Comparison of ENCODE assay signal across 1 cellular context in the genomic region with DNA sequence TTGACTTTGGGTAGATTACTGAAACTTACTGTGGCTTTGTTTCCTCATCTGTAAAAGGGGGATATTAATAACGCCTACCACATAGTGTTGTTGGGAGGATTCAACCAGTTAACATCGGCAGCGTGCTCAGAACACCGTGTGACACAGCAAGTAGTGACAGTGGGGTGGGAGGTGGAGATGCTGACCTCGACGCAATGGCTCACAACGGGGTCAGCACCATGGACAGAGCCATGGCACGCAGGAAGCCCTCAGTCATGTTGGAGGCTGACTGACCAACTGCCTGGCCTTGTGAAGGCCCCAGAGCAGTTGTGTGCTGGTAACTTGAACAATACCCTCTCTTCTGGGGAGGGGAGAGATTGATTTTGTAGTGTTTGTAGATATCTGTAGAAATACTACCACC.
TF ChIP-seq lines count a peak whose summit lies in the region.

No MANE protein-coding gene starts in this region.

TF ChIP-seq in HepG2, 621 proteins besides CTCF, POLR2A, EP300 and RAD21 (continued from another document and continues in another):
- TF ChIP-seq, protein P1, sequence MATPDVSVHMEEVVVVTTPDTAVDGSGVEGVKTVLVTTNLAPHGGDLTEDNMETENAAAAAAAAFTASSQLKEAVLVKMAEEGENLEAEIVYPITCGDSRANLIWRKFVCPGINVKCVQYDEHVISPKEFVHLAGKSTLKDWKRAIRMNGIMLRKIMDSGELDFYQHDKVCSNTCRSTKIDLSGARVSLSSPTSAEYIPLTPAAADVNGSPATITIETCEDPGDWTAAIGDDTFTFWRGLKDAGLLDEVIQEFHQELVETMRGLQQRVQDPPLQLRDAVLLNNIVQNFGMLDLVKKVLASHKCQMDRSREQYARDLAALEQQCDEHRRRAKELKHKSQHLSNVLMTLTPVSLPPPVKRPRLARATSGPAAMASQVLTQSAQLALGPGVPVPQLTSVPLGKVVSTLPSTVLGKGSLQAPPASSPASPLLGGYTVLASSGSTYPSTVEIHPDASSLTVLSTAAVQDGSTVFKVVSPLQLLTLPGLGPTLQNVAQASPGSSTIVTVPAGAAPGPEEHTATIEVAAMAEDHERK (CRISPR knock-in tag; IDR thresholded peaks at IDR 0.05; ENCODE audit: low read depth) = no peak
- no peak for TF ChIP-seq PHF5A (CRISPR knock-in tag; IDR thresholded peaks at IDR 0.05; ENCODE audit: low read depth, unreplicated experiment)
- no peak for TF ChIP-seq SNAPC2 (CRISPR knock-in tag; IDR thresholded peaks at IDR 0.05)
- TF ChIP-seq MTA1 (CRISPR knock-in tag; IDR thresholded peaks at IDR 0.05; ENCODE audit: borderline replicate concordance) = no peak
- no peak for TF ChIP-seq ZNF563 (CRISPR knock-in tag; IDR thresholded peaks at IDR 0.05)
- TF ChIP-seq ZBTB42 (CRISPR knock-in tag; IDR thresholded peaks at IDR 0.05) = no peak
- TF ChIP-seq, protein P2, sequence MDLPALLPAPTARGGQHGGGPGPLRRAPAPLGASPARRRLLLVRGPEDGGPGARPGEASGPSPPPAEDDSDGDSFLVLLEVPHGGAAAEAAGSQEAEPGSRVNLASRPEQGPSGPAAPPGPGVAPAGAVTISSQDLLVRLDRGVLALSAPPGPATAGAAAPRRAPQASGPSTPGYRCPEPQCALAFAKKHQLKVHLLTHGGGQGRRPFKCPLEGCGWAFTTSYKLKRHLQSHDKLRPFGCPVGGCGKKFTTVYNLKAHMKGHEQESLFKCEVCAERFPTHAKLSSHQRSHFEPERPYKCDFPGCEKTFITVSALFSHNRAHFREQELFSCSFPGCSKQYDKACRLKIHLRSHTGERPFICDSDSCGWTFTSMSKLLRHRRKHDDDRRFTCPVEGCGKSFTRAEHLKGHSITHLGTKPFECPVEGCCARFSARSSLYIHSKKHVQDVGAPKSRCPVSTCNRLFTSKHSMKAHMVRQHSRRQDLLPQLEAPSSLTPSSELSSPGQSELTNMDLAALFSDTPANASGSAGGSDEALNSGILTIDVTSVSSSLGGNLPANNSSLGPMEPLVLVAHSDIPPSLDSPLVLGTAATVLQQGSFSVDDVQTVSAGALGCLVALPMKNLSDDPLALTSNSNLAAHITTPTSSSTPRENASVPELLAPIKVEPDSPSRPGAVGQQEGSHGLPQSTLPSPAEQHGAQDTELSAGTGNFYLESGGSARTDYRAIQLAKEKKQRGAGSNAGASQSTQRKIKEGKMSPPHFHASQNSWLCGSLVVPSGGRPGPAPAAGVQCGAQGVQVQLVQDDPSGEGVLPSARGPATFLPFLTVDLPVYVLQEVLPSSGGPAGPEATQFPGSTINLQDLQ (CRISPR knock-in tag; IDR thresholded peaks at IDR 0.05) = no peak
- TF ChIP-seq, protein P3, sequence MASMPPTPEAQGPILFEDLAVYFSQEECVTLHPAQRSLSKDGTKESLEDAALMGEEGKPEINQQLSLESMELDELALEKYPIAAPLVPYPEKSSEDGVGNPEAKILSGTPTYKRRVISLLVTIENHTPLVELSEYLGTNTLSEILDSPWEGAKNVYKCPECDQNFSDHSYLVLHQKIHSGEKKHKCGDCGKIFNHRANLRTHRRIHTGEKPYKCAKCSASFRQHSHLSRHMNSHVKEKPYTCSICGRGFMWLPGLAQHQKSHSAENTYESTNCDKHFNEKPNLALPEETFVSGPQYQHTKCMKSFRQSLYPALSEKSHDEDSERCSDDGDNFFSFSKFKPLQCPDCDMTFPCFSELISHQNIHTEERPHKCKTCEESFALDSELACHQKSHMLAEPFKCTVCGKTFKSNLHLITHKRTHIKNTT (CRISPR knock-in tag; IDR thresholded peaks at IDR 0.05) = no peak
- TF ChIP-seq, protein P4, sequence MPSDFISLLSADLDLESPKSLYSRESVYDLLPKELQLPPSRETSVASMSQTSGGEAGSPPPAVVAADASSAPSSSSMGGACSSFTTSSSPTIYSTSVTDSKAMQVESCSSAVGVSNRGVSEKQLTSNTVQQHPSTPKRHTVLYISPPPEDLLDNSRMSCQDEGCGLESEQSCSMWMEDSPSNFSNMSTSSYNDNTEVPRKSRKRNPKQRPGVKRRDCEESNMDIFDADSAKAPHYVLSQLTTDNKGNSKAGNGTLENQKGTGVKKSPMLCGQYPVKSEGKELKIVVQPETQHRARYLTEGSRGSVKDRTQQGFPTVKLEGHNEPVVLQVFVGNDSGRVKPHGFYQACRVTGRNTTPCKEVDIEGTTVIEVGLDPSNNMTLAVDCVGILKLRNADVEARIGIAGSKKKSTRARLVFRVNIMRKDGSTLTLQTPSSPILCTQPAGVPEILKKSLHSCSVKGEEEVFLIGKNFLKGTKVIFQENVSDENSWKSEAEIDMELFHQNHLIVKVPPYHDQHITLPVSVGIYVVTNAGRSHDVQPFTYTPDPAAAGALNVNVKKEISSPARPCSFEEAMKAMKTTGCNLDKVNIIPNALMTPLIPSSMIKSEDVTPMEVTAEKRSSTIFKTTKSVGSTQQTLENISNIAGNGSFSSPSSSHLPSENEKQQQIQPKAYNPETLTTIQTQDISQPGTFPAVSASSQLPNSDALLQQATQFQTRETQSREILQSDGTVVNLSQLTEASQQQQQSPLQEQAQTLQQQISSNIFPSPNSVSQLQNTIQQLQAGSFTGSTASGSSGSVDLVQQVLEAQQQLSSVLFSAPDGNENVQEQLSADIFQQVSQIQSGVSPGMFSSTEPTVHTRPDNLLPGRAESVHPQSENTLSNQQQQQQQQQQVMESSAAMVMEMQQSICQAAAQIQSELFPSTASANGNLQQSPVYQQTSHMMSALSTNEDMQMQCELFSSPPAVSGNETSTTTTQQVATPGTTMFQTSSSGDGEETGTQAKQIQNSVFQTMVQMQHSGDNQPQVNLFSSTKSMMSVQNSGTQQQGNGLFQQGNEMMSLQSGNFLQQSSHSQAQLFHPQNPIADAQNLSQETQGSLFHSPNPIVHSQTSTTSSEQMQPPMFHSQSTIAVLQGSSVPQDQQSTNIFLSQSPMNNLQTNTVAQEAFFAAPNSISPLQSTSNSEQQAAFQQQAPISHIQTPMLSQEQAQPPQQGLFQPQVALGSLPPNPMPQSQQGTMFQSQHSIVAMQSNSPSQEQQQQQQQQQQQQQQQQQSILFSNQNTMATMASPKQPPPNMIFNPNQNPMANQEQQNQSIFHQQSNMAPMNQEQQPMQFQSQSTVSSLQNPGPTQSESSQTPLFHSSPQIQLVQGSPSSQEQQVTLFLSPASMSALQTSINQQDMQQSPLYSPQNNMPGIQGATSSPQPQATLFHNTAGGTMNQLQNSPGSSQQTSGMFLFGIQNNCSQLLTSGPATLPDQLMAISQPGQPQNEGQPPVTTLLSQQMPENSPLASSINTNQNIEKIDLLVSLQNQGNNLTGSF (CRISPR knock-in tag; IDR thresholded peaks at IDR 0.05) = 0 out of 2 replicates have a peak, but pooled peaks have one; percentile 50
- TF ChIP-seq ZNF329 (CRISPR knock-in tag; IDR thresholded peaks at IDR 0.05; ENCODE audit: low read depth) = no peak
- no peak for TF ChIP-seq ZNF629 (CRISPR knock-in tag; conservative IDR thresholded peaks at IDR 0.05)
- no peak for TF ChIP-seq ZNF773 (CRISPR knock-in tag; IDR thresholded peaks at IDR 0.05; ENCODE audit: borderline replicate concordance)
- no peak for TF ChIP-seq TBX2 (CRISPR knock-in tag; IDR thresholded peaks at IDR 0.05; ENCODE audit: borderline replicate concordance)
- no peak for TF ChIP-seq DNMT1 (CRISPR knock-in tag; IDR thresholded peaks at IDR 0.05)
- no peak for TF ChIP-seq ZNF761 (CRISPR knock-in tag; conservative IDR thresholded peaks at IDR 0.05)
- no peak for TF ChIP-seq ZNF251 (CRISPR knock-in tag; IDR thresholded peaks at IDR 0.05)
- no peak for TF ChIP-seq IKZF1 (IDR thresholded peaks at IDR 0.05)
- no peak for TF ChIP-seq HNRNPLL (IDR thresholded peaks at IDR 0.05; ENCODE audit: low read depth, low read length, poor library complexity, severe bottlenecking)
- no peak; the same call in 1 of the 2 replicates for TF ChIP-seq HCFC1 (IDR thresholded peaks at IDR 0.05; ENCODE audit: low read depth, low read length)
- TF ChIP-seq NCOA2 (CRISPR knock-in tag; IDR thresholded peaks at IDR 0.05) = peak; percentile 34; the same call in 1 of the 2 replicates
- TF ChIP-seq, protein P5, sequence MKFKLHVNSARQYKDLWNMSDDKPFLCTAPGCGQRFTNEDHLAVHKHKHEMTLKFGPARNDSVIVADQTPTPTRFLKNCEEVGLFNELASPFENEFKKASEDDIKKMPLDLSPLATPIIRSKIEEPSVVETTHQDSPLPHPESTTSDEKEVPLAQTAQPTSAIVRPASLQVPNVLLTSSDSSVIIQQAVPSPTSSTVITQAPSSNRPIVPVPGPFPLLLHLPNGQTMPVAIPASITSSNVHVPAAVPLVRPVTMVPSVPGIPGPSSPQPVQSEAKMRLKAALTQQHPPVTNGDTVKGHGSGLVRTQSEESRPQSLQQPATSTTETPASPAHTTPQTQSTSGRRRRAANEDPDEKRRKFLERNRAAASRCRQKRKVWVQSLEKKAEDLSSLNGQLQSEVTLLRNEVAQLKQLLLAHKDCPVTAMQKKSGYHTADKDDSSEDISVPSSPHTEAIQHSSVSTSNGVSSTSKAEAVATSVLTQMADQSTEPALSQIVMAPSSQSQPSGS (CRISPR knock-in tag; IDR thresholded peaks at IDR 0.05) = no peak
- TF ChIP-seq, protein P6, sequence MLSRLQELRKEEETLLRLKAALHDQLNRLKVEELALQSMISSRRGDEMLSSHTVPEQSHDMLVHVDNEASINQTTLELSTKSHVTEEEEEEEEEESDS (CRISPR knock-in tag; IDR thresholded peaks at IDR 0.05; ENCODE audit: borderline replicate concordance) = no peak
- TF ChIP-seq FOXA1 (IDR thresholded peaks at IDR 0.05) = no peak
- peak; percentile 20; the same call in 1 of the 2 replicates for TF ChIP-seq FOXA1 (CRISPR knock-in tag; IDR thresholded peaks at IDR 0.05)
- no peak for TF ChIP-seq ZFAT (CRISPR knock-in tag; conservative IDR thresholded peaks at IDR 0.05)
- no peak for TF ChIP-seq AKAP8 (CRISPR knock-in tag; IDR thresholded peaks at IDR 0.05)
- TF ChIP-seq SMAD9 (CRISPR knock-in tag; IDR thresholded peaks at IDR 0.05) = no peak
- TF ChIP-seq ZNF703 (CRISPR knock-in tag; IDR thresholded peaks at IDR 0.05; ENCODE audit: borderline replicate concordance) = no peak
- TF ChIP-seq REXO4 (CRISPR knock-in tag; IDR thresholded peaks at IDR 0.05; ENCODE audit: borderline replicate concordance) = no peak
- no peak for TF ChIP-seq SIN3B (IDR thresholded peaks at IDR 0.05; ENCODE audit: low read length)
- TF ChIP-seq ZNF660 (CRISPR knock-in tag; IDR thresholded peaks at IDR 0.05; ENCODE audit: borderline replicate concordance, low read depth) = no peak
- TF ChIP-seq REPIN1 (CRISPR knock-in tag; IDR thresholded peaks at IDR 0.05; ENCODE audit: borderline replicate concordance, low read depth) = no peak
- TF ChIP-seq, protein P7, sequence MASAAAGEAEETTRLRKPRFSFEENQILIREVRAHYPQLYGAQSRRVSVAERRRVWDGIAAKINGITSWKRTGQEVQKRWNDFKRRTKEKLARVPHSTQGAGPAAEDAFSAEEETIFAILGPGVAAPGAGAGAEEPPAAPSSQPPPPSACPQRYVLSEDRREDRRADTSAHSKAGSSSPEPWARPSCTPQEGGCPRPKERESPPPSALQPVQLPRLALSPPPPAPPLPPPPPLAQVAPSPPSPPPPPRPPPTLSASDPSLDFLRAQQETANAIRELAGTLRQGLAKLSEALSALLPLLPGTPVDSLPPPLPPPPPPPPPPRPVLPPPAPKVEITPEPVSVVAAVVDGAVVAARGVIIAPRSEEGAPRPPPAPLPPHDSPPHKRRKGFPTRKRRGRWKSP (CRISPR knock-in tag; IDR thresholded peaks at IDR 0.05) = no peak
- TF ChIP-seq ZBTB7B (CRISPR knock-in tag; IDR thresholded peaks at IDR 0.05) = no peak
- TF ChIP-seq HOXD1 (CRISPR knock-in tag; IDR thresholded peaks at IDR 0.05) = no peak
- TF ChIP-seq, protein P8, sequence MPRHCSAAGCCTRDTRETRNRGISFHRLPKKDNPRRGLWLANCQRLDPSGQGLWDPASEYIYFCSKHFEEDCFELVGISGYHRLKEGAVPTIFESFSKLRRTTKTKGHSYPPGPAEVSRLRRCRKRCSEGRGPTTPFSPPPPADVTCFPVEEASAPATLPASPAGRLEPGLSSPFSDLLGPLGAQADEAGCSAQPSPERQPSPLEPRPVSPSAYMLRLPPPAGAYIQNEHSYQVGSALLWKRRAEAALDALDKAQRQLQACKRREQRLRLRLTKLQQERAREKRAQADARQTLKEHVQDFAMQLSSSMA (CRISPR knock-in tag; IDR thresholded peaks at IDR 0.05) = no peak
- TF ChIP-seq, protein P9, sequence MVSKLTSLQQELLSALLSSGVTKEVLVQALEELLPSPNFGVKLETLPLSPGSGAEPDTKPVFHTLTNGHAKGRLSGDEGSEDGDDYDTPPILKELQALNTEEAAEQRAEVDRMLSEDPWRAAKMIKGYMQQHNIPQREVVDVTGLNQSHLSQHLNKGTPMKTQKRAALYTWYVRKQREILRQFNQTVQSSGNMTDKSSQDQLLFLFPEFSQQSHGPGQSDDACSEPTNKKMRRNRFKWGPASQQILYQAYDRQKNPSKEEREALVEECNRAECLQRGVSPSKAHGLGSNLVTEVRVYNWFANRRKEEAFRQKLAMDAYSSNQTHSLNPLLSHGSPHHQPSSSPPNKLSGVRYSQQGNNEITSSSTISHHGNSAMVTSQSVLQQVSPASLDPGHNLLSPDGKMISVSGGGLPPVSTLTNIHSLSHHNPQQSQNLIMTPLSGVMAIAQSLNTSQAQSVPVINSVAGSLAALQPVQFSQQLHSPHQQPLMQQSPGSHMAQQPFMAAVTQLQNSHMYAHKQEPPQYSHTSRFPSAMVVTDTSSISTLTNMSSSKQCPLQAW (CRISPR knock-in tag; IDR thresholded peaks at IDR 0.05) = no peak
- TF ChIP-seq, protein P10, sequence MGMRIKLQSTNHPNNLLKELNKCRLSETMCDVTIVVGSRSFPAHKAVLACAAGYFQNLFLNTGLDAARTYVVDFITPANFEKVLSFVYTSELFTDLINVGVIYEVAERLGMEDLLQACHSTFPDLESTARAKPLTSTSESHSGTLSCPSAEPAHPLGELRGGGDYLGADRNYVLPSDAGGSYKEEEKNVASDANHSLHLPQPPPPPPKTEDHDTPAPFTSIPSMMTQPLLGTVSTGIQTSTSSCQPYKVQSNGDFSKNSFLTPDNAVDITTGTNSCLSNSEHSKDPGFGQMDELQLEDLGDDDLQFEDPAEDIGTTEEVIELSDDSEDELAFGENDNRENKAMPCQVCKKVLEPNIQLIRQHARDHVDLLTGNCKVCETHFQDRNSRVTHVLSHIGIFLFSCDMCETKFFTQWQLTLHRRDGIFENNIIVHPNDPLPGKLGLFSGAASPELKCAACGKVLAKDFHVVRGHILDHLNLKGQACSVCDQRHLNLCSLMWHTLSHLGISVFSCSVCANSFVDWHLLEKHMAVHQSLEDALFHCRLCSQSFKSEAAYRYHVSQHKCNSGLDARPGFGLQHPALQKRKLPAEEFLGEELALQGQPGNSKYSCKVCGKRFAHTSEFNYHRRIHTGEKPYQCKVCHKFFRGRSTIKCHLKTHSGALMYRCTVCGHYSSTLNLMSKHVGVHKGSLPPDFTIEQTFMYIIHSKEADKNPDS (CRISPR knock-in tag; IDR thresholded peaks at IDR 0.05) = no peak
- no peak for TF ChIP-seq LCORL (IDR thresholded peaks at IDR 0.05)
- TF ChIP-seq LCORL (CRISPR knock-in tag; IDR thresholded peaks at IDR 0.05) = no peak
- no peak for TF ChIP-seq ZC3H4 (CRISPR knock-in tag; IDR thresholded peaks at IDR 0.05; ENCODE audit: borderline replicate concordance)
